In the genomic region with DNA sequence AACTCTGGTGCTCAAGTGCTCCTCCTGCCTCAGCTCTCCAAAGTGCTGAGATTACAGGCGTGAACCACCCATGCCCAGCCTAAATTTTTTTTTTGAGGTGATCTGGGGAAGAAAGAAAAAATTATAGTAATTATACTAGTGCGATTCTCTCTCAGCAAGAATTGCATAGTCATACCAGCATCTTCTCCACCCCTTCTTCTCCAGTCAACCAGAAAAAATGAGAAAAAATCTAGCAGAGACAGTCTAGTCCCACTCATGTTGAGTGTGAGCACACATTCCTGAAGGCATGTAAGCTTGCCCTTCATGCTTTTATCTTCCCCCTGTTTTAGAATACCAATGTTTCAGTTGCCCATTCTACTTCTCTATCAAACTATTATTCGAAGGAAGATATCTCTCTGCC, we compare ENCODE assay signal across 21 cellular contexts.
DNase-seq lines count a peak whose midpoint lies in the region; ATAC-seq and TF ChIP-seq lines count a peak whose summit lies in the region.
"Had no signal": no experiment of that assay in that cellular context is flagged by ENCODE, and none has a peak within 500 bp of the region (broad histone marks: within the 10 kb centered on the region; RNA-seq: fewer than 3 reads in every experiment).

No MANE protein-coding gene starts in this region.

- no peaks in the 10 kb centered on the region for H3K9me2 ChIP-seq in PC-3 (replicated peaks; ENCODE audit: low read length)

- H3K36me3 Mint-ChIP-seq in CD8-positive, alpha-beta T cell = no peaks in the 10 kb centered on the region
- H3K36me3 Mint-ChIP-seq: activated naive CD8-positive, alpha-beta T cell treated with anti-CD3 and anti-CD28 coated beads, Interleukin-2, amount 10 ng/mL, durations not matched to agents 7 days and 5 days; CD8-positive, alpha-beta memory T cell; naive B cell had no signal

- H3K27me3 Mint-ChIP-seq in CD8-positive, alpha-beta T cell (ENCODE audit: low read depth) = peaks cover 6% of the 10 kb centered on the region
- H3K27me3 Mint-ChIP-seq: activated B cell treated with CpG ODN at 0.5 μM for 24 hours had no signal

- TF ChIP-seq POLR2A in breast epithelium (IDR thresholded peaks at IDR 0.05) = no peak

- TF ChIP-seq CTCF in GM12865 (IDR thresholded peaks at IDR 0.05; ENCODE audit: insufficient read depth, low read depth, low read length, missing control alignments) (no peak), breast epithelium (IDR thresholded peaks at IDR 0.05) (no peak), PC-3 (conservative IDR thresholded peaks at IDR 0.05; ENCODE audit: low read depth, low read length) (no peak)
- TF ChIP-seq CTCF in CD8-positive, alpha-beta T cell (IDR thresholded peaks at IDR 0.05) = no peak

- POLR2A ChIA-PET in CD8-positive, alpha-beta T cell (lab: Charles Lee) = no interaction called here
- POLR2A ChIA-PET in PC-3 (lab: Charles Lee; ENCODE audit: unreplicated experiment) = no interaction called here

- DNase-seq in GM12865 (ENCODE audit: low read depth) (peak; percentile 65), breast epithelium (ENCODE audit: low spot score in 2 of 2) (no peak), PC-3 (no peak), DMS114 treated with DMSO at 0.1 percent for 48 hours (lab: John Stamatoyannopoulos, UW; ENCODE audit: unreplicated experiment) (no peak)
- no peak for DNase-seq in CD8-positive, alpha-beta T cell
- DNase-seq: activated B cell treated with CpG ODN at 0.5 μM for 24 hours; activated naive CD8-positive, alpha-beta T cell treated with anti-CD3 and anti-CD28 coated beads, Interleukin-2, amount 10 ng/mL, durations not matched to agents 7 days and 5 days; CD8-positive, alpha-beta memory T cell; DND-41; lower lobe of right lung; naive B cell; NCI-H187; NCI-H524; ovary; sigmoid colon; uterus had no signal

- H3K9ac ChIP-seq in PC-3 (ENCODE audit: low read length) = no peak overlapping the region

- no peaks in the 10 kb centered on the region for H4K20me1 ChIP-seq in PC-3 (ENCODE audit: low read length)

- no peaks in the 10 kb centered on the region for H3K4me1 ChIP-seq in CD8-positive, alpha-beta T cell (ENCODE audit: insufficient read depth, low read length)
- H3K4me1 ChIP-seq in breast epithelium (no peaks in the 10 kb centered on the region), PC-3 (ENCODE audit: insufficient read depth, low read length) (no peaks in the 10 kb centered on the region)
- H3K4me1 ChIP-seq: lower lobe of right lung, sigmoid colon, uterus had no signal

- H2AFZ ChIP-seq in PC-3 (ENCODE audit: low read length) = no peak overlapping the region

- peak; percentile 53 for ATAC-seq in GM19023 (IDR thresholded peaks at IDR 0.05; ENCODE audit: unreplicated experiment)
- peak; percentile 63 for ATAC-seq in HG02642 (IDR thresholded peaks at IDR 0.05; ENCODE audit: poor library complexity, unreplicated experiment)
- ATAC-seq in HG03432 (IDR thresholded peaks at IDR 0.05; ENCODE audit: unreplicated experiment) = peak; percentile 62
- no peak for ATAC-seq in CD8-positive, alpha-beta T cell
- ATAC-seq in PC-3 = no peak

- CTCF ChIA-PET in CD8-positive, alpha-beta T cell (lab: Charles Lee) = no interaction called here
- CTCF ChIA-PET in PC-3 (lab: Charles Lee) = no interaction called here

- no peak overlapping the region for H3K27ac Mint-ChIP-seq in CD8-positive, alpha-beta T cell
- H3K27ac Mint-ChIP-seq: activated B cell treated with CpG ODN at 0.5 μM for 24 hours; activated naive CD8-positive, alpha-beta T cell treated with anti-CD3 and anti-CD28 coated beads, Interleukin-2, amount 10 ng/mL, durations not matched to agents 7 days and 5 days; activated T-helper 1 cell treated with anti-CD3 and anti-CD28 coated beads, Interleukin-12 subunit alpha, Interleukin-12 subunit beta, Interleukin-2, Interleukin-4 antibody, amounts not matched to agents 30 ng/mL and 10 ng/mL and 1 ng/mL, durations not matched to agents 14 hours and 24 hours and 36 hours; naive B cell had no signal

- BruUV-seq in PC-3 (replicated peaks; lab: Mats Ljungman, UMichigan) = no TSS peak

- H3K4me3 Mint-ChIP-seq in CD8-positive, alpha-beta T cell = no peak overlapping the region
- H3K4me3 Mint-ChIP-seq: activated B cell treated with CpG ODN at 0.5 μM for 24 hours; activated naive CD8-positive, alpha-beta T cell treated with anti-CD3 and anti-CD28 coated beads, Interleukin-2, amount 10 ng/mL, durations not matched to agents 7 days and 5 days; activated T-helper 1 cell treated with anti-CD3 and anti-CD28 coated beads, Interleukin-12 subunit alpha, Interleukin-12 subunit beta, Interleukin-2, Interleukin-4 antibody, amounts not matched to agents 30 ng/mL and 10 ng/mL and 1 ng/mL, durations not matched to agents 14 hours and 24 hours and 36 hours; CD8-positive, alpha-beta memory T cell; naive B cell had no signal

- H3K4me3 ChIP-seq in GM12865 (ENCODE audit: low read depth, low read length) = no peak overlapping the region
- H3K4me3 ChIP-seq in CD8-positive, alpha-beta T cell (ENCODE audit: low read depth, low read length) = no peak overlapping the region
- no peak overlapping the region for H3K4me3 ChIP-seq in breast epithelium
- H3K4me3 ChIP-seq in PC-3 (ENCODE audit: low read length) = no peak overlapping the region
- H3K4me3 ChIP-seq: esophagus muscularis mucosa, lower lobe of right lung, ovary, sigmoid colon, uterus had no signal

- no peaks in the 10 kb centered on the region for H3K36me3 ChIP-seq in CD8-positive, alpha-beta T cell (ENCODE audit: insufficient read depth, low read length)
- H3K36me3 ChIP-seq in breast epithelium = no peaks in the 10 kb centered on the region
- no peaks in the 10 kb centered on the region for H3K36me3 ChIP-seq in PC-3 (ENCODE audit: low read depth, low read length)
- H3K36me3 ChIP-seq: esophagus muscularis mucosa, lower lobe of right lung, ovary, sigmoid colon, uterus had no signal

- H3K27me3 ChIP-seq in CD8-positive, alpha-beta T cell (ENCODE audit: insufficient read depth, low read length) = no peaks in the 10 kb centered on the region
- H3K27me3 ChIP-seq in breast epithelium = no peaks in the 10 kb centered on the region
- peaks cover 37% of the 10 kb centered on the region for H3K27me3 ChIP-seq in PC-3 (ENCODE audit: low read length)
- H3K27me3 ChIP-seq: esophagus muscularis mucosa, ovary, sigmoid colon, uterus had no signal

- H3K4me2 ChIP-seq in PC-3 (ENCODE audit: low read length) = no peak overlapping the region

- no peak overlapping the region for H3K27ac ChIP-seq in CD8-positive, alpha-beta T cell (ENCODE audit: low read depth, low read length)
- no peak overlapping the region for H3K27ac ChIP-seq in breast epithelium
- H3K27ac ChIP-seq in PC-3 (ENCODE audit: low read length) = no peak overlapping the region
- H3K27ac ChIP-seq: esophagus muscularis mucosa, lower lobe of right lung, ovary, sigmoid colon had no signal

- H3K79me2 ChIP-seq in PC-3 (ENCODE audit: low read length) = no peaks in the 10 kb centered on the region

- intact Hi-C loops in CD8-positive, alpha-beta T cell (cut with DNase I, micrococcal nuclease) = no loop called here
- intact Hi-C loops in breast epithelium (cut with DNase I; ENCODE audit: low total_unique reads) (no loop called here), PC-3 (cut with micrococcal nuclease) (no loop called here)

- no peaks in the 10 kb centered on the region for H3K9me3 Mint-ChIP-seq in CD8-positive, alpha-beta T cell
- H3K9me3 Mint-ChIP-seq: activated B cell treated with CpG ODN at 0.5 μM for 24 hours; activated naive CD8-positive, alpha-beta T cell treated with anti-CD3 and anti-CD28 coated beads, Interleukin-2, amount 10 ng/mL, durations not matched to agents 7 days and 5 days; activated T-helper 1 cell treated with anti-CD3 and anti-CD28 coated beads, Interleukin-12 subunit alpha, Interleukin-12 subunit beta, Interleukin-2, Interleukin-4 antibody, amounts not matched to agents 30 ng/mL and 10 ng/mL and 1 ng/mL, durations not matched to agents 14 hours and 24 hours and 36 hours; CD8-positive, alpha-beta memory T cell; naive B cell had no signal

- no peaks in the 10 kb centered on the region for H3F3A ChIP-seq in PC-3 (ENCODE audit: low read length, unreplicated experiment)

- H3K9me3 ChIP-seq in CD8-positive, alpha-beta T cell (ENCODE audit: low read length) = no peaks in the 10 kb centered on the region
- H3K9me3 ChIP-seq in breast epithelium = no peaks in the 10 kb centered on the region
- H3K9me3 ChIP-seq in PC-3 (ENCODE audit: low read length) = no peaks in the 10 kb centered on the region
- H3K9me3 ChIP-seq: esophagus muscularis mucosa, lower lobe of right lung, ovary, sigmoid colon, uterus had no signal

- no peaks in the 10 kb centered on the region for H3K4me1 Mint-ChIP-seq in CD8-positive, alpha-beta T cell (ENCODE audit: low read depth)
- H3K4me1 Mint-ChIP-seq: CD8-positive, alpha-beta memory T cell had no signal

Comparison
In these comparisons a context has a peak if more than half of its experiments do, and no peak if none do; other contexts are left out.
1. ATAC-seq: peak in GM19023 (single experiment), HG02642 (single experiment) and HG03432 (single experiment); none in CD8-positive, alpha-beta T cell (single experiment) and PC-3 (single experiment).